ENCODE assay signal across 29 cellular contexts in genomic region chr16:88585269-88585668, GRCh38. TPM values are rescaled to one million over a fixed set of nuclear protein-coding genes. Genes with fewer than 3 reads are reported as not detected.
DNase-seq lines count a peak whose midpoint lies in the region; ATAC-seq, FAIRE-seq and TF ChIP-seq lines count a peak whose summit lies in the region.
"Had no signal": no experiment of that assay in that cellular context is flagged by ENCODE, and none has a peak within 500 bp of the region (broad histone marks: within the 10 kb centered on the region; RNA-seq: fewer than 3 reads in every experiment).

No MANE protein-coding gene starts in this region.

- H3K9me3 Mint-ChIP-seq in activated CD4-positive, alpha-beta T cell treated with anti-CD3 and anti-CD28 coated beads, Interleukin-2, amount 10 ng/mL, durations not matched to agents 24 days and 14 days, result no peaks in the 10 kb centered on the region
- H3K9me3 Mint-ChIP-seq: naive thymus-derived CD4-positive, alpha-beta T cell; T-cell had no signal

- H3K4me3 Mint-ChIP-seq in activated CD4-positive, alpha-beta T cell treated with anti-CD3 and anti-CD28 coated beads, Interleukin-2, amount 10 ng/mL, durations not matched to agents 24 days and 14 days, result no peak overlapping the region
- H3K4me3 Mint-ChIP-seq: activated naive CD8-positive, alpha-beta T cell; T-cell had no signal

- no peaks in the 10 kb centered on the region for H3K27me3 Mint-ChIP-seq in activated CD4-positive, alpha-beta T cell treated with anti-CD3 and anti-CD28 coated beads, Interleukin-2, amount 10 ng/mL, durations not matched to agents 24 days and 14 days
- H3K27me3 Mint-ChIP-seq: activated naive CD8-positive, alpha-beta T cell; naive thymus-derived CD4-positive, alpha-beta T cell; T-cell had no signal

- TF ChIP-seq POLR2A in HepG2 (IDR thresholded peaks at IDR 0.05; ENCODE audit: insufficient read depth in 1 of 2, low read depth in 2 of 2, low read length in 2 of 2) (no peak), prostate gland (IDR thresholded peaks at IDR 0.05) (no peak)

- peaks cover 54% of the 10 kb centered on the region for H3K36me3 Mint-ChIP-seq in activated CD4-positive, alpha-beta T cell treated with anti-CD3 and anti-CD28 coated beads, Interleukin-2, amount 10 ng/mL, durations not matched to agents 24 days and 14 days (ENCODE audit: low read depth)

- no peak overlapping the region for H3K4me2 ChIP-seq in HepG2 (ENCODE audit: low read depth, low read length)
- H3K4me2 ChIP-seq: BLaER1 treated with 17β-estradiol and CSF1 and Interleukin-3, amounts not matched to agents 10 nM and 100 nM had no signal

- H3K27ac Mint-ChIP-seq in activated CD4-positive, alpha-beta T cell treated with anti-CD3 and anti-CD28 coated beads, Interleukin-2, amount 10 ng/mL, durations not matched to agents 24 days and 14 days, result peak overlapping the region; percentile 2

- TF ChIP-seq CTCF in HepG2 (CRISPR knock-in tag; IDR thresholded peaks at IDR 0.05) (no peak), prostate gland (IDR thresholded peaks at IDR 0.05) (no peak)

- WGBS in HepG2 (ENCODE audit: low lambda C conversion rate), result 95% methylated on average over 8 of the region's 8 CpGs
- WGBS in prostate gland, result 52% methylated on average over 8 of the region's 8 CpGs

- in situ Hi-C loops in HepG2 (cut with HindIII; ENCODE audit: extremely low pct_ligation_motif_present, low pct_unique_long_range_greater_than_20kb), result no loop called here

- CTCF ChIA-PET in HepG2 (lab: Yijun Ruan, JAX; ENCODE audit: low intra/inter-chr PET ratio, low total read pairs), result no interaction called here

- peaks cover 26% of the 10 kb centered on the region for H3K79me2 ChIP-seq in HepG2 (ENCODE audit: insufficient read depth, low read length)

- H3K4me3 ChIP-seq in HepG2 (replicated peaks in 1 of 3; ENCODE audit: insufficient read depth in 1 of 3, low read depth in 2 of 3, low read length in 3 of 3), result no peak overlapping the region
- no peak overlapping the region for H3K4me3 ChIP-seq in prostate gland
- H3K4me3 ChIP-seq: BLaER1 treated with 17β-estradiol and CSF1 and Interleukin-3, amounts not matched to agents 10 nM and 100 nM; HAP-1; heart right ventricle; right lobe of liver; SJCRH30 had no signal

- H4K20me1 ChIP-seq in HepG2 (ENCODE audit: insufficient read depth, low read length), result no peaks in the 10 kb centered on the region; the same call in 1 of the 2 replicates

- H3K4me1 ChIP-seq in HepG2 (ENCODE audit: insufficient read depth, low read length) (no peaks in the 10 kb centered on the region), prostate gland (replicated peaks) (no peaks in the 10 kb centered on the region)
- H3K4me1 ChIP-seq: HAP-1, heart right ventricle, right lobe of liver, SJCRH30 had no signal

- no peak for FAIRE-seq in HepG2 (lab: Jason Lieb, UNC)
- FAIRE-seq: G401.6, RCC 7860, urothelium cell line had no signal

- no peak for TF ChIP-seq EP300 in HepG2 (IDR thresholded peaks at IDR 0.05; ENCODE audit: low read depth in 2 of 2, low read length in 2 of 2)
- no peak for TF ChIP-seq EP300 in HepG2 (CRISPR knock-in tag; IDR thresholded peaks at IDR 0.05; ENCODE audit: borderline replicate concordance)

- POLR2A ChIA-PET in HepG2 (lab: Yijun Ruan, JAX), result no interaction called here

- intact Hi-C loops in activated CD4-positive, alpha-beta T cell treated with anti-CD3 and anti-CD28 coated beads, Interleukin-2, amount 10 ng/mL, durations not matched to agents 24 days and 14 days (cut with micrococcal nuclease), result no loop called here
- intact Hi-C loops in HepG2 (cut with micrococcal nuclease; ENCODE audit: unreplicated experiment) (no loop called here), prostate gland (cut with DNase I) (no loop called here)

- BruUV-seq in HepG2 (replicated peaks; lab: Mats Ljungman, UMichigan), result no TSS peak

- TF ChIP-seq RAD21 in HepG2 (CRISPR knock-in tag; IDR thresholded peaks at IDR 0.05), result no peak

- no peak overlapping the region for H3K27ac ChIP-seq in HepG2 (ENCODE audit: extremely low read length, insufficient read depth, low read length)
- no peak overlapping the region for H3K27ac ChIP-seq in prostate gland
- H3K27ac ChIP-seq: BLaER1 treated with 17β-estradiol and CSF1 and Interleukin-3, amounts not matched to agents 10 nM and 100 nM; heart right ventricle; right lobe of liver; SJCRH30; VCaP had no signal

- H3K9me3 ChIP-seq in HepG2 (ENCODE audit: low read length) (no peaks in the 10 kb centered on the region), prostate gland (no peaks in the 10 kb centered on the region)
- H3K9me3 ChIP-seq: BLaER1 treated with 17β-estradiol and CSF1 and Interleukin-3, amounts not matched to agents 10 nM and 100 nM; HAP-1; heart right ventricle; right lobe of liver; SJCRH30 had no signal

- peaks cover 28% of the 10 kb centered on the region for H3K4me1 Mint-ChIP-seq in activated CD4-positive, alpha-beta T cell treated with anti-CD3 and anti-CD28 coated beads, Interleukin-2, amount 10 ng/mL, durations not matched to agents 24 days and 14 days

- H3K36me3 ChIP-seq in HepG2 (replicated peaks in 1 of 2; ENCODE audit: control insufficient read depth in 1 of 2, insufficient read depth in 2 of 2, low read length in 2 of 2), result peaks cover 56 to 83% of the 10 kb centered on the region in 2 experiments
- peaks cover 0 to 10% of the 10 kb centered on the region in 2 donors for H3K36me3 ChIP-seq in prostate gland
- H3K36me3 ChIP-seq: SJCRH30 had no signal

- no peak for DNase-seq in activated CD4-positive, alpha-beta T cell treated with anti-CD3 and anti-CD28 coated beads, Interleukin-2, amount 10 ng/mL, durations not matched to agents 24 days and 14 days
- no peak for DNase-seq in activated CD4-positive, alpha-beta T cell treated with anti-CD3 and anti-CD28 coated beads for 4 hours
- DNase-seq in COLO668 (lab: John Stamatoyannopoulos, UW; ENCODE audit: unreplicated experiment), result peak; percentile 67
- DNase-seq in NCI-H69 (lab: John Stamatoyannopoulos, UW), result peak; percentile 59
- no peak for DNase-seq in HepG2 (ENCODE audit: low spot score)
- DNase-seq in GM19240 (ENCODE audit: insufficient read length, low spot score), result no peak
- DNase-seq in iPS-NIHi7 (ENCODE audit: extremely low spot score), result no peak
- no peak for DNase-seq in prostate gland (ENCODE audit: low spot score)
- DNase-seq: activated T-cell treated with anti-CD3 and anti-CD28 coated beads for 4 hours; cerebellar nuclear complex; heart right ventricle; MM.1S; naive thymus-derived CD4-positive, alpha-beta T cell; NCI-H187; NCI-H446; NK-92 treated with Interleukin-12 subunit alpha and Interleukin-12 subunit beta, amount 100 ng/mL, for 24 hours; right lobe of liver; SJCRH30; stimulated activated CD4-positive, alpha-beta T cell treated with anti-CD3 and anti-CD28 coated beads, Interleukin-15, amount 100 ng/mL, for 24 hours; T-cell had no signal

- H3K27me3 ChIP-seq in HepG2 (ENCODE audit: control insufficient read depth in 1 of 2, insufficient read depth in 2 of 2, low read length in 2 of 2) (no peaks in the 10 kb centered on the region), prostate gland (replicated peaks; ENCODE audit: insufficient read depth) (no peaks in the 10 kb centered on the region)
- H3K27me3 ChIP-seq: BLaER1 treated with 17β-estradiol and CSF1 and Interleukin-3, amounts not matched to agents 10 nM and 100 nM; heart right ventricle; right lobe of liver; SJCRH30 had no signal

- no peak overlapping the region for H3K9ac ChIP-seq in HepG2 (ENCODE audit: insufficient read depth, low read depth, low read length)

- ATAC-seq in HepG2, result no peak
- ATAC-seq: naive thymus-derived CD4-positive, alpha-beta T cell; T-cell had no signal

- no peak overlapping the region for H2AFZ ChIP-seq in HepG2 (ENCODE audit: low read length)

RNA-seq across cellular contexts. Expression of gene ZC3H18, which starts 15.1 kb away (rescaled TPM):
- 106 and 118 TPM in 2 replicates for total RNA-seq in activated CD4-positive, alpha-beta T cell treated with anti-CD3 and anti-CD28 coated beads, Interleukin-2, amount 10 ng/mL, durations not matched to agents 24 days and 14 days
- 19.7 and 27.4 TPM in 2 replicates for total RNA-seq in HepG2 (2016; rRNA removed; fragmentation: Illumina TruSeq; extraction: Trizol)
- total RNA-seq in HepG2 (2016; cell fraction: cytosol; rRNA removed; fragmentation: Illumina TruSeq; extraction: Trizol; ENCODE audit: low read depth), result 19.4 and 24.7 TPM in 2 replicates
- 14.3 and 27.1 TPM in 2 replicates for total RNA-seq in HepG2 (2016; cell fraction: insoluble cytoplasmic fraction; rRNA removed; fragmentation: Illumina TruSeq; extraction: Trizol)
- total RNA-seq in HepG2 (2016; cell fraction: membrane; rRNA removed; fragmentation: Illumina TruSeq; extraction: Trizol), result 13.2 and 13.7 TPM in 2 replicates
- 23.0 and 25.0 TPM in 2 replicates for total RNA-seq in HepG2 (2016; cell fraction: nucleus; rRNA removed; fragmentation: Illumina TruSeq; extraction: Trizol)
- 11.2 and 12.7 TPM in 2 replicates for polyA plus RNA-seq in HepG2 (2011; rRNA removed)
- 5.1 and 6.6 TPM in 2 replicates for polyA plus RNA-seq in HepG2 (2011; cell fraction: cytosol; rRNA removed)
- polyA plus RNA-seq in HepG2 (2011; cell fraction: nucleus; rRNA removed), result 52.8 and 62.1 TPM in 2 replicates
- 25.6 and 26.4 TPM in 2 replicates for polyA plus RNA-seq in HepG2 (2012)
- 2.5 and 2.8 TPM in 2 replicates for polyA plus RNA-seq in HepG2 (2016; cell fraction: cytosol; fragmentation: Illumina TruSeq; extraction: Trizol; ENCODE audit: low read depth)
- 25.5 and 39.1 TPM in 2 replicates for polyA plus RNA-seq in HepG2 (2016; cell fraction: insoluble cytoplasmic fraction; fragmentation: Illumina TruSeq; extraction: Trizol; ENCODE audit: low read depth)
- 6.0 and 7.1 TPM in 2 replicates for polyA plus RNA-seq in HepG2 (2016; cell fraction: membrane; fragmentation: Illumina TruSeq; extraction: Trizol; ENCODE audit: low read depth)
- polyA plus RNA-seq in HepG2 (2016; cell fraction: nucleus; fragmentation: Illumina TruSeq; extraction: Trizol; ENCODE audit: insufficient read depth, low read depth), result 81.5 and 103 TPM in 2 replicates
- 8.7 and 11.6 TPM in 2 replicates for polyA minus RNA-seq in HepG2 (2011; rRNA and poly(A)+ RNA removed; ENCODE audit: low replicate concordance)
- polyA minus RNA-seq in HepG2 (2011; cell fraction: cytosol; rRNA and poly(A)+ RNA removed), result 9.7 and 11.0 TPM in 2 replicates
- 21.3 and 25.5 TPM in 2 replicates for polyA minus RNA-seq in HepG2 (2011; cell fraction: nucleus; rRNA and poly(A)+ RNA removed)
- total RNA-seq in prostate gland, result 10 to 100 TPM; 26.7 to 50.7 TPM

RNA-seq across cellular contexts. Expression of gene IL17C, which starts 53.1 kb away (rescaled TPM):
- not detected in 2 replicates for total RNA-seq in activated CD4-positive, alpha-beta T cell treated with anti-CD3 and anti-CD28 coated beads, Interleukin-2, amount 10 ng/mL, durations not matched to agents 24 days and 14 days
- total RNA-seq in HepG2 (2016; rRNA removed; fragmentation: Illumina TruSeq; extraction: Trizol), result not detected in 2 replicates
- total RNA-seq in HepG2 (2016; cell fraction: cytosol; rRNA removed; fragmentation: Illumina TruSeq; extraction: Trizol; ENCODE audit: low read depth), result not detected in 2 replicates
- total RNA-seq in HepG2 (2016; cell fraction: insoluble cytoplasmic fraction; rRNA removed; fragmentation: Illumina TruSeq; extraction: Trizol), result not detected in 2 replicates
- total RNA-seq in HepG2 (2016; cell fraction: membrane; rRNA removed; fragmentation: Illumina TruSeq; extraction: Trizol), result not detected in 2 replicates
- total RNA-seq in HepG2 (2016; cell fraction: nucleus; rRNA removed; fragmentation: Illumina TruSeq; extraction: Trizol), result not detected in 2 replicates
- not detected in 2 replicates for polyA plus RNA-seq in HepG2 (2011; rRNA removed)
- polyA plus RNA-seq in HepG2 (2011; cell fraction: cytosol; rRNA removed), result not detected in 2 replicates
- not detected in 2 replicates for polyA plus RNA-seq in HepG2 (2011; cell fraction: nucleus; rRNA removed)
- polyA plus RNA-seq in HepG2 (2012), result not detected in 2 replicates
- polyA plus RNA-seq in HepG2 (2016; cell fraction: cytosol; fragmentation: Illumina TruSeq; extraction: Trizol; ENCODE audit: low read depth), result not detected in 2 replicates
- polyA plus RNA-seq in HepG2 (2016; cell fraction: insoluble cytoplasmic fraction; fragmentation: Illumina TruSeq; extraction: Trizol; ENCODE audit: low read depth), result not detected in 2 replicates
- not detected in 2 replicates for polyA plus RNA-seq in HepG2 (2016; cell fraction: membrane; fragmentation: Illumina TruSeq; extraction: Trizol; ENCODE audit: low read depth)
- polyA plus RNA-seq in HepG2 (2016; cell fraction: nucleus; fragmentation: Illumina TruSeq; extraction: Trizol; ENCODE audit: insufficient read depth, low read depth), result not detected in 2 replicates
- not detected in 2 replicates for polyA minus RNA-seq in HepG2 (2011; rRNA and poly(A)+ RNA removed; ENCODE audit: low replicate concordance)
- not detected in 2 replicates for polyA minus RNA-seq in HepG2 (2011; cell fraction: cytosol; rRNA and poly(A)+ RNA removed)
- polyA minus RNA-seq in HepG2 (2011; cell fraction: nucleus; rRNA and poly(A)+ RNA removed), result not detected in 2 replicates
- total RNA-seq in prostate gland, result under 1 TPM in 1 of 2 donors, not detected in 1; 0.97 TPM
- total RNA-seq: fibroblast of villous mesenchyme, heart right ventricle, right lobe of liver, SJCRH30, temporal lobe had no signal
- polyA plus RNA-seq: heart right ventricle; naive thymus-derived CD4-positive, alpha-beta T cell had no signal

Comparison
In these comparisons a context has a peak if more than half of its experiments do, and no peak if none do; other contexts are left out.
1. DNase-seq: peak in COLO668 (single experiment) and NCI-H69 (single experiment); none in activated CD4-positive, alpha-beta T cell treated with anti-CD3 and anti-CD28 coated beads, Interleukin-2, amount 10 ng/mL, durations not matched to agents 24 days and 14 days (single experiment), activated CD4-positive, alpha-beta T cell treated with anti-CD3 and anti-CD28 coated beads for 4 hours (0 of 2), HepG2 (single experiment), GM19240 (single experiment), iPS-NIHi7 (single experiment) and prostate gland (single experiment).